Comparison of ENCODE assay signal across 13 cellular contexts in the genomic region with DNA sequence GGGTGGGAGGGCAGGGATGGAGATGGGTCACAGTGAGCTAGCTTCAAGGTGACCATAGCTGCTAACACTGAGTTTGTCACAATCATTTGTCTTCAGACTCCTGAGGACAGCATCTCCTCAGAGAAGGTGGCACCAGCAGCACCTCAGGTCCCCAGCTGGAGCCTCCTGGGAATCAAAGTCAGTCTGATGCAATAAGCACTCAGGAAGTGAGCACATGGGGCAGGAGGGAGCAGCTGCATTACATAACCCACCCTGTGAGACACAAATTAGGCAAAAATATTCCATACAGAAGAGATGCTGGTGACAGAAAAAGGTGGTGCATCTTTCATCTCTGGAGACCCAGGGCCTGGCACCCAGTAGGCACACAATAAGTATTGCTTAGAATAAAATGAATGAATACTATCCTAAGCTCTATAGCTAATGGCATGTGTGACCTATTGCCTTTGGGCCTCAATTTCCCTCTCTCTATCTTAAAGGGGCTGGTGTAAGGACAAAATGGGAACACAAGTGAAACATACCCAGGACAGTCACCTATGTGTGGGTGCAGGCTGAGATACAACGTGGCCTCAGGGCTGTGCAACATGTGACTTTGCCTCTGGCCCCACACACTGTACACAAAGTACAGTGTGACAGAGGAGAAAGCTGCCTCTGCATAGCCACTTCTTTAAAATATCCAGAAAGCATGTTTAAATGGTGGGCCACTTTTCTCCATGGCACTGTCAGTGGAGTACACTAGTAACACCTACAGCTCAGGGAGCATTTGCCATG. TPM values are rescaled to one million over a fixed set of nuclear protein-coding genes. Genes with fewer than 3 reads are reported as not detected.
DNase-seq lines count a peak whose midpoint lies in the region; ATAC-seq, FAIRE-seq and TF ChIP-seq lines count a peak whose summit lies in the region.
"Had no signal": no experiment of that assay in that cellular context is flagged by ENCODE, and none has a peak within 500 bp of the region (broad histone marks: within the 10 kb centered on the region; RNA-seq: fewer than 3 reads in every experiment).

No MANE protein-coding gene starts in this region.

- TF ChIP-seq CTCF in psoas muscle (IDR thresholded peaks at IDR 0.05): no peak

- H3K4me1 Mint-ChIP-seq in activated naive CD8-positive, alpha-beta T cell treated with anti-CD3 and anti-CD28 coated beads for 36 hours: peaks cover 18% of the 10 kb centered on the region

- H4K8ac ChIP-seq in neuronal stem cell (ENCODE audit: low read depth, low read length): peak overlapping the region; percentile 1

- no peaks in the 10 kb centered on the region for H3K4me1 ChIP-seq in neuronal stem cell (ENCODE audit: control insufficient read depth in 2 of 2, insufficient read depth in 1 of 2, low read depth in 1 of 2, low read length in 2 of 2)
- no peaks in the 10 kb centered on the region for H3K4me1 ChIP-seq in psoas muscle
- H3K4me1 ChIP-seq: thyroid gland had no signal

- no peak overlapping the region for H3K18ac ChIP-seq in neuronal stem cell (ENCODE audit: low read length)

- H3K9me3 ChIP-seq in neuronal stem cell (replicated peaks in 1 of 2; ENCODE audit: control insufficient read depth in 2 of 2, insufficient read depth in 1 of 2, low read depth in 1 of 2, low read length in 2 of 2): no peaks in the 10 kb centered on the region
- H3K9me3 ChIP-seq in psoas muscle: no peaks in the 10 kb centered on the region
- H3K9me3 ChIP-seq: MG63, thyroid gland had no signal

- H2BK5ac ChIP-seq in neuronal stem cell (ENCODE audit: low read length): no peak overlapping the region

- H3K4ac ChIP-seq in neuronal stem cell (ENCODE audit: low read length): no peak overlapping the region

- no CpG with 5 or more reads among the region's 1 CpG for WGBS in neuronal stem cell (ENCODE audit: extremely low coverage in 2 of 2, insufficient read length in 2 of 2, insufficient replicate concordance in 1 of 2), 2 donors
- 57 to 65% (median 63%) methylated on average over 1 of the region's 1 CpG for WGBS in psoas muscle, 3 donors

- H3K4me2 ChIP-seq in neuronal stem cell (ENCODE audit: insufficient read depth, low read length, poor library complexity, severe bottlenecking): no peak overlapping the region

- H3K4me3 ChIP-seq in neuronal stem cell (ENCODE audit: low read length in 2 of 2): no peak overlapping the region
- no peak overlapping the region for H3K4me3 ChIP-seq in psoas muscle
- H3K4me3 ChIP-seq: MG63, thyroid gland had no signal

- H2AK5ac ChIP-seq in neuronal stem cell (ENCODE audit: low read depth, low read length): no peak overlapping the region

- no peak overlapping the region for H2BK12ac ChIP-seq in neuronal stem cell (ENCODE audit: low read length)

- H3K27ac ChIP-seq in neuronal stem cell (replicated peaks; ENCODE audit: low read length): no peak overlapping the region
- no peak overlapping the region for H3K27ac ChIP-seq in psoas muscle
- H3K27ac ChIP-seq: RWPE1, thyroid gland had no signal

- H3K27me3 Mint-ChIP-seq in activated naive CD8-positive, alpha-beta T cell treated with anti-CD3 and anti-CD28 coated beads for 36 hours: no peaks in the 10 kb centered on the region
- H3K27me3 Mint-ChIP-seq: effector memory CD8-positive, alpha-beta T cell had no signal

- H4K91ac ChIP-seq in neuronal stem cell (ENCODE audit: low read depth, low read length, poor library complexity): no peak overlapping the region

- H3K27ac Mint-ChIP-seq in activated naive CD8-positive, alpha-beta T cell treated with anti-CD3 and anti-CD28 coated beads for 36 hours: peak overlapping the region; percentile 20
- H3K27ac Mint-ChIP-seq: effector memory CD8-positive, alpha-beta T cell had no signal

- no peak overlapping the region for H2AFZ ChIP-seq in neuronal stem cell (ENCODE audit: low read length)

- no peaks in the 10 kb centered on the region for H3K79me1 ChIP-seq in neuronal stem cell (ENCODE audit: low read depth, low read length)

- H3K23ac ChIP-seq in neuronal stem cell (ENCODE audit: low read depth, low read length, poor library complexity): no peak overlapping the region

- no peak overlapping the region for H2BK15ac ChIP-seq in neuronal stem cell (ENCODE audit: low read length)

- peak; percentile 31 for DNase-seq in NCI-H82 (lab: John Stamatoyannopoulos, UW)
- no peak for DNase-seq in NCI-H82 treated with DMSO at 0.1 percent for 48 hours (lab: John Stamatoyannopoulos, UW; ENCODE audit: unreplicated experiment)
- DNase-seq in HT-29 (ENCODE audit: low spot score): peak; percentile 9
- no peak for DNase-seq in activated naive CD8-positive, alpha-beta T cell treated with anti-CD3 and anti-CD28 coated beads for 36 hours
- DNase-seq in neuronal stem cell (ENCODE audit: low spot score): no peak
- DNase-seq in psoas muscle: no peak
- no peak for DNase-seq in RCC 7860 (ENCODE audit: low spot score)
- DNase-seq in NCI-H526 (lab: John Stamatoyannopoulos, UW): no peak
- DNase-seq: ACHN; effector memory CD8-positive, alpha-beta T cell; MG63; thyroid gland had no signal

- H3K27me3 ChIP-seq in neuronal stem cell (ENCODE audit: control insufficient read depth in 3 of 3, insufficient read depth in 3 of 3, low read depth in 1 of 3, low read length in 3 of 3): no peaks in the 10 kb centered on the region
- no peaks in the 10 kb centered on the region for H3K27me3 ChIP-seq in psoas muscle (ENCODE audit: insufficient read depth in 3 of 3, low read length in 2 of 3)
- H3K27me3 ChIP-seq: MG63, thyroid gland had no signal

- H3K36me3 ChIP-seq in neuronal stem cell (replicated peaks in 1 of 2; ENCODE audit: control insufficient read depth in 2 of 2, insufficient read depth in 2 of 2, low read length in 2 of 2) (no peaks in the 10 kb centered on the region), psoas muscle (ENCODE audit: insufficient read depth in 1 of 2, low read depth in 1 of 2) (no peaks in the 10 kb centered on the region)
- H3K36me3 ChIP-seq: MG63, thyroid gland had no signal

- no peak for FAIRE-seq in RCC 7860 (lab: Jason Lieb, UNC)

- no peak overlapping the region for H3K9ac ChIP-seq in neuronal stem cell (ENCODE audit: low read depth, low read length, poor library complexity)

- no peak for ATAC-seq in psoas muscle
- ATAC-seq: effector memory CD8-positive, alpha-beta T cell had no signal

- no peak overlapping the region for H3K14ac ChIP-seq in neuronal stem cell (ENCODE audit: low read length)

- peaks cover 30% of the 10 kb centered on the region for H3K36me3 Mint-ChIP-seq in activated naive CD8-positive, alpha-beta T cell treated with anti-CD3 and anti-CD28 coated beads for 36 hours

- no peaks in the 10 kb centered on the region for H3K9me3 Mint-ChIP-seq in activated naive CD8-positive, alpha-beta T cell treated with anti-CD3 and anti-CD28 coated beads for 36 hours
- H3K9me3 Mint-ChIP-seq: effector memory CD8-positive, alpha-beta T cell had no signal

- no peak overlapping the region for H2BK120ac ChIP-seq in neuronal stem cell (ENCODE audit: low read depth, low read length)

- no peak overlapping the region for H3K4me3 Mint-ChIP-seq in activated naive CD8-positive, alpha-beta T cell treated with anti-CD3 and anti-CD28 coated beads for 36 hours
- H3K4me3 Mint-ChIP-seq: effector memory CD8-positive, alpha-beta T cell had no signal

- intact Hi-C loops in psoas muscle (cut with DNase I): no loop called here

RNA-seq across cellular contexts. Expression of a gene that starts 37.1 kb away (rescaled TPM):
- 13.6 and 14.6 TPM in 2 replicates for total RNA-seq in HT-29 (2014; rRNA removed; shearing (Covaris generic))
- 10 to 100 TPM; 53.6 to 55.8 TPM for total RNA-seq in activated naive CD8-positive, alpha-beta T cell treated with anti-CD3 and anti-CD28 coated beads for 36 hours
- 9.9 TPM for polyA plus RNA-seq in neuronal stem cell (2013, experiment 1 of 2)
- polyA plus RNA-seq in neuronal stem cell (2013, experiment 2 of 2): 10.2 TPM
- total RNA-seq in psoas muscle: 1 to 10 TPM; 1.3 to 3.6 (median 2.8) TPM
- polyA plus RNA-seq in psoas muscle: 1 to 10 TPM in 2 of 3 donors, under 1 TPM in 1; 0.66 to 1.7 (median 1.1) TPM

Comparison
In these comparisons a context has a peak if more than half of its experiments do, and no peak if none do; other contexts are left out.
1. DNase-seq: peak in NCI-H82 (single experiment) and HT-29 (single experiment); none in NCI-H82 treated with DMSO at 0.1 percent for 48 hours (single experiment), activated naive CD8-positive, alpha-beta T cell treated with anti-CD3 and anti-CD28 coated beads for 36 hours (single experiment), neuronal stem cell (single experiment), psoas muscle (0 of 2), RCC 7860 (single experiment) and NCI-H526 (0 of 2).